Comparison of ENCODE assay signal across 8 cellular contexts in the genomic region with DNA sequence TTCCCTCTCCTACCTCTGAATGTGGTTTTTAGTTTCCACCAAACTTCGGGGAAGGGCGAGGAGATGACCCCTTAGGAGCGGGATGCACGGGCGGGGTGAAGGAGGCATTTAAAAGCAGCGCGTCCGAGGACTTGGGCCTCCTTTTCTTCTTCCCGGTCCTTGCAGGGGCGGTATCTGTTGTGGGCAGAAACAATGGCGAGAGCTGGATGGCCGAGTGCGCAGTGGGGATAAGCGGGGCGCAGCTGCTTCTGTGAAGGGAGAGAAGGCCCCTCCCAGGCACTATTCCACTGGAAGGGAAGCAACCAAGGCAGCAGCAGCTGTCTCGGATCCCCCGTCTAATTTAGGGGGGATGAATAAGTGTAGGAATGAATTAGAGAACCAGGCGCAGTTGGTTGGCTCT. TPM values are rescaled to one million over a fixed set of nuclear protein-coding genes. Genes with fewer than 3 reads are reported as not detected.
A peak's percentile ranks its signal among the peaks of the same experiment; 100 is the strongest.
DNase-seq lines count a peak whose midpoint lies in the region; ATAC-seq and TF ChIP-seq lines count a peak whose summit lies in the region.

No MANE protein-coding gene starts in this region.

- H3K27ac Mint-ChIP-seq in CD4-positive, alpha-beta T cell = peak overlapping the region; percentile 99

- peak overlapping the region; percentile 98 for H3K27ac ChIP-seq in CD4-positive, alpha-beta T cell (ENCODE audit: low read depth, low read length)
- peak overlapping the region; percentile 91 for H3K27ac ChIP-seq in psoas muscle

- intact Hi-C loops in CD4-positive, alpha-beta T cell (cut with DNase I, micrococcal nuclease) = loop anchor here in 1 of 2 experiments (5.0 kb wide), 1 partner anchor 43 kb away; no protein-coding TSS in a partner anchor
- intact Hi-C loops in psoas muscle (cut with DNase I) = no loop called here

- H3K27me3 ChIP-seq in CD4-positive, alpha-beta T cell (ENCODE audit: control insufficient read depth, insufficient read depth, low read length) = no peaks in the 10 kb centered on the region
- H3K27me3 ChIP-seq in psoas muscle (ENCODE audit: insufficient read depth in 3 of 3, low read length in 2 of 3) = no peaks in the 10 kb centered on the region

- peaks cover 2 to 22% of the 10 kb centered on the region in 2 donors for H3K36me3 ChIP-seq in psoas muscle (ENCODE audit: insufficient read depth in 1 of 2, low read depth in 1 of 2)

- DNase-seq in CD4-positive, alpha-beta T cell = peak in 2 of 10 experiments; percentile 8 to 11
- DNase-seq in HEK293T (ENCODE audit: extremely low spot score) (peak; percentile 19), RPMI7951 (ENCODE audit: low read depth) (peak; percentile 46), astrocyte of the hippocampus (ENCODE audit: low read depth, low spot score) (peak; percentile 65), hippocampal formation (lab: John Stamatoyannopoulos, UW) (peak; percentile 29 to 33), psoas muscle (peak; percentile 20 to 64), OCI-M2 (lab: John Stamatoyannopoulos, UW; ENCODE audit: unreplicated experiment) (no peak)
- DNase-seq in effector CD8-positive, alpha-beta T cell (lab: John Stamatoyannopoulos, UW) = no peak

- peak overlapping the region; percentile 98 for H3K4me3 Mint-ChIP-seq in CD4-positive, alpha-beta T cell

- CTCF ChIA-PET in CD4-positive, alpha-beta T cell (lab: Charles Lee) = interaction anchor here (2.2 kb wide), 1 partner anchor 45 kb away, joined by 11 read pairs; no protein-coding TSS in a partner anchor
- CTCF ChIA-PET in HEK293T (lab: Yijun Ruan, JAX) = interaction anchor here (0.6 kb wide), 1 partner anchor 57 kb away, joined by 5 read pairs; no protein-coding TSS in a partner anchor

- H3K9me3 Mint-ChIP-seq in CD4-positive, alpha-beta T cell = no peaks in the 10 kb centered on the region

- no peaks in the 10 kb centered on the region for H3K9me3 ChIP-seq in CD4-positive, alpha-beta T cell (ENCODE audit: control insufficient read depth, low read length)
- no peaks in the 10 kb centered on the region for H3K9me3 ChIP-seq in psoas muscle

- peaks cover 59% of the 10 kb centered on the region for H3K36me3 Mint-ChIP-seq in CD4-positive, alpha-beta T cell (ENCODE audit: low read depth)

- no peaks in the 10 kb centered on the region for H3K27me3 Mint-ChIP-seq in CD4-positive, alpha-beta T cell

- no peak for TF ChIP-seq CTCF in CD4-positive, alpha-beta T cell (IDR thresholded peaks at IDR 0.05)
- no peak for TF ChIP-seq CTCF in psoas muscle (IDR thresholded peaks at IDR 0.05)

- peak overlapping the region; percentile 79 for H3K4me3 ChIP-seq in psoas muscle

- POLR2A ChIA-PET in CD4-positive, alpha-beta T cell (lab: Charles Lee) = interaction anchor here (0.7 to 2.7 kb wide), 5 partner anchors 11 to 1324 kb away, joined by 3 to 12 read pairs (median 5); no protein-coding TSS in a partner anchor
- POLR2A ChIA-PET in HEK293T (lab: Yijun Ruan, JAX) = interaction anchor here (1.0 to 2.3 kb wide), 5 partner anchors 10 to 163 kb away, joined by 3 to 12 read pairs (median 6); no protein-coding TSS in a partner anchor

- H3K4me1 Mint-ChIP-seq in CD4-positive, alpha-beta T cell (ENCODE audit: low read depth) = peaks cover 46% of the 10 kb centered on the region

- ATAC-seq in CD4-positive, alpha-beta T cell (ENCODE audit: poor library complexity) = no peak
- ATAC-seq in psoas muscle = peak; percentile 23 to 35 (median 28)

- WGBS in psoas muscle, 3 donors = 0 to 1% (median 0%) methylated on average over 18 of the region's 18 CpGs

- H3K4me1 ChIP-seq in psoas muscle = peaks cover 38% of the 10 kb centered on the region

TF ChIP-seq in HEK293T, 16 proteins besides CTCF, POLR2A, EP300 and RAD21:
- no peak for TF ChIP-seq CTBP1 (IDR thresholded peaks at IDR 0.05; ENCODE audit: borderline replicate concordance)
- TF ChIP-seq FOXA1 (IDR thresholded peaks at IDR 0.05) = no peak
- TF ChIP-seq SP1 (IDR thresholded peaks at IDR 0.05) = no peak
- no peak for TF ChIP-seq TARDBP (IDR thresholded peaks at IDR 0.05)
- TF ChIP-seq HDGF (IDR thresholded peaks at IDR 0.05; ENCODE audit: borderline replicate concordance) = no peak
- TF ChIP-seq ELF4 (IDR thresholded peaks at IDR 0.05) = no peak

RNA-seq across cellular contexts. Expression of a gene that starts 0.9 kb away (rescaled TPM):
- 10 to 100 TPM; 64.2 to 64.4 TPM for total RNA-seq in CD4-positive, alpha-beta T cell
- total RNA-seq in RPMI7951 (2014; rRNA removed; shearing (Covaris generic)) = 28.4 and 34.1 TPM in 2 replicates
- total RNA-seq in psoas muscle = 10 to 100 TPM; 20.1 to 24.9 (median 22.3) TPM
- polyA plus RNA-seq in psoas muscle = 10 to 100 TPM; 10.4 to 24.7 (median 12.6) TPM

Comparison
In these comparisons a context has a peak if more than half of its experiments do, and no peak if none do; other contexts are left out.
1. DNase-seq: peak in HEK293T (single experiment), RPMI7951 (single experiment), astrocyte of the hippocampus (single experiment), hippocampal formation (2 of 2) and psoas muscle (2 of 2); none in OCI-M2 (single experiment) and effector CD8-positive, alpha-beta T cell (single experiment).